ENCODE assay signal across 25 cellular contexts in genomic region chr1:64062941-64063581, GRCh38.
DNase-seq lines count a peak whose midpoint lies in the region; ATAC-seq, FAIRE-seq and TF ChIP-seq lines count a peak whose summit lies in the region.
"Had no signal": no experiment of that assay in that cellular context is flagged by ENCODE, and none has a peak within 500 bp of the region (broad histone marks: within the 10 kb centered on the region; RNA-seq: fewer than 3 reads in every experiment).

No MANE protein-coding gene starts in this region.

- peaks cover 27% of the 10 kb centered on the region for H3K4me1 ChIP-seq in osteoblast (ENCODE audit: insufficient read depth, low read length)
- H3K4me1 ChIP-seq: gastroesophageal sphincter had no signal

- no peaks in the 10 kb centered on the region for H3K9me3 ChIP-seq in osteoblast (ENCODE audit: low read depth, low read length)

- H4K20me1 ChIP-seq in osteoblast (ENCODE audit: insufficient read depth, low read length) = no peaks in the 10 kb centered on the region

- no peak overlapping the region for H3K4me2 ChIP-seq in osteoblast (ENCODE audit: insufficient read depth, low read length)

- TF ChIP-seq CTCF in fibroblast of mammary gland (conservative IDR thresholded peaks at IDR 0.05; ENCODE audit: control insufficient read depth, insufficient read depth, low read depth, low read length) (no peak), osteoblast (IDR thresholded peaks at IDR 0.05; ENCODE audit: extremely low read depth, low read depth, low read length) (no peak)

- H3K79me2 ChIP-seq in osteoblast (ENCODE audit: insufficient read depth, low read length) = no peaks in the 10 kb centered on the region

- H3K36me3 ChIP-seq in osteoblast (ENCODE audit: insufficient read depth, low read length) = peaks cover 3% of the 10 kb centered on the region
- H3K36me3 ChIP-seq: gastroesophageal sphincter, MG63 had no signal

- no peak for ATAC-seq in HG02623 (IDR thresholded peaks at IDR 0.05; ENCODE audit: unreplicated experiment)
- no peak for ATAC-seq in GM21447 (IDR thresholded peaks at IDR 0.05; ENCODE audit: unreplicated experiment)
- ATAC-seq: gastroesophageal sphincter, HepG2, left lobe of liver, T-cell had no signal

- no peak overlapping the region for H2AFZ ChIP-seq in osteoblast (ENCODE audit: low read length)

- H3K4me3 ChIP-seq in fibroblast of mammary gland (ENCODE audit: control insufficient read depth, low read depth, low read length) (no peak overlapping the region), osteoblast (ENCODE audit: insufficient read depth, low read length) (no peak overlapping the region)
- H3K4me3 ChIP-seq: gastroesophageal sphincter, MG63 had no signal

- peak overlapping the region; percentile 62 for H3K27ac ChIP-seq in osteoblast (ENCODE audit: low read depth, low read length)
- H3K27ac ChIP-seq: gastroesophageal sphincter had no signal

- no peaks in the 10 kb centered on the region for H3K27me3 ChIP-seq in osteoblast (ENCODE audit: insufficient read depth, low read length)
- H3K27me3 ChIP-seq: gastroesophageal sphincter, MG63 had no signal

- peak; percentile 49 for FAIRE-seq in RCC 7860 (lab: Jason Lieb, UNC)
- FAIRE-seq in GM19239 (lab: Jason Lieb, UNC) = no peak
- FAIRE-seq: endometrium, HepG2 had no signal

- DNase-seq in EL (peak; percentile 56), RCC 7860 (ENCODE audit: low spot score) (peak; percentile 45), fibroblast of mammary gland (ENCODE audit: low read depth) (peak; percentile 77), osteoblast (ENCODE audit: insufficient read length, low spot score, missing footprints) (peak; percentile 58), GM19239 (ENCODE audit: insufficient read length, low spot score) (no peak), retina (no peak)
- DNase-seq: activated CD8-positive, alpha-beta memory T cell treated with anti-CD3 and anti-CD28 coated beads, Interleukin-2, amount 50 U/mL, for 48 hours; activated effector memory CD4-positive, alpha-beta T cell treated with Interleukin-2 at 50 U/mL for 16 hours; CD8-positive, alpha-beta memory T cell; cortex of kidney; DMS53; MG63; NCI-H1436 treated with DMSO at 0.1 percent for 48 hours; NCI-H2171; NCI-H69; SIG-M5; stimulated activated CD4-positive, alpha-beta T cell treated with anti-CD3 and anti-CD28 coated beads, Interleukin-2, amount 100 ng/mL, for 24 hours; stimulated activated naive CD4-positive, alpha-beta T cell treated with Interleukin-2 at 50 U/mL for 16 hours; T-cell had no signal

Comparison
In these comparisons a context has a peak if more than half of its experiments do, and no peak if none do; other contexts are left out.
1. DNase-seq: peak in EL (single experiment), RCC 7860 (single experiment), fibroblast of mammary gland (single experiment) and osteoblast (single experiment); none in GM19239 (single experiment) and retina (single experiment).